In genomic region chr13:114140131-114140908, GRCh38 we compare ENCODE assay signal across 10 cellular contexts. TPM values are rescaled to one million over a fixed set of nuclear protein-coding genes. Genes with fewer than 3 reads are reported as not detected.
DNase-seq lines count a peak whose midpoint lies in the region; ATAC-seq, FAIRE-seq and TF ChIP-seq lines count a peak whose summit lies in the region.
"Had no signal": no experiment of that assay in that cellular context is flagged by ENCODE, and none has a peak within 500 bp of the region (broad histone marks: within the 10 kb centered on the region; RNA-seq: fewer than 3 reads in every experiment).

No MANE protein-coding gene starts in this region.

- H3K27ac Mint-ChIP-seq in activated CD8-positive, alpha-beta T cell treated with anti-CD3 and anti-CD28 coated beads for 36 hours, result no peak overlapping the region
- no peak overlapping the region for H3K27ac Mint-ChIP-seq in naive thymus-derived CD8-positive, alpha-beta T cell
- H3K27ac Mint-ChIP-seq in GM23338, result no peak overlapping the region

- intact Hi-C loops in activated CD8-positive, alpha-beta T cell treated with anti-CD3 and anti-CD28 coated beads for 36 hours (cut with micrococcal nuclease), result loop anchor here (5.0 kb wide), 1 partner anchor 87 kb away; no protein-coding TSS in a partner anchor

- no peak overlapping the region for H3K27ac ChIP-seq in GM23338 (ENCODE audit: low read depth)
- H3K27ac ChIP-seq: pancreas had no signal

- no peaks in the 10 kb centered on the region for H3K9me2 ChIP-seq in GM23338 (ENCODE audit: insufficient read depth)

- H3K27me3 Mint-ChIP-seq in activated CD8-positive, alpha-beta T cell treated with anti-CD3 and anti-CD28 coated beads for 36 hours, result no peaks in the 10 kb centered on the region
- H3K27me3 Mint-ChIP-seq in naive thymus-derived CD8-positive, alpha-beta T cell, result no peaks in the 10 kb centered on the region
- peaks cover 8% of the 10 kb centered on the region for H3K27me3 Mint-ChIP-seq in GM23338 (ENCODE audit: insufficient read depth, low read depth, poor library complexity)

- H3K4me1 Mint-ChIP-seq in activated CD8-positive, alpha-beta T cell treated with anti-CD3 and anti-CD28 coated beads for 36 hours (ENCODE audit: low read depth), result peaks cover 9% of the 10 kb centered on the region
- peaks cover 10 to 30% (median 25%) of the 10 kb centered on the region in 4 donors for H3K4me1 Mint-ChIP-seq in naive thymus-derived CD8-positive, alpha-beta T cell
- peaks cover 2% of the 10 kb centered on the region; the same call in 1 of the 3 replicates for H3K4me1 Mint-ChIP-seq in GM23338

- no peaks in the 10 kb centered on the region for H3K4me1 ChIP-seq in GM23338 (ENCODE audit: insufficient read depth)

- peaks cover 2% of the 10 kb centered on the region for H3K9me3 Mint-ChIP-seq in activated CD8-positive, alpha-beta T cell treated with anti-CD3 and anti-CD28 coated beads for 36 hours
- peaks cover 0 to 2% (median 0%) of the 10 kb centered on the region in 9 donors for H3K9me3 Mint-ChIP-seq in naive thymus-derived CD8-positive, alpha-beta T cell
- peaks cover 7% of the 10 kb centered on the region; the same call in 2 of the 3 replicates for H3K9me3 Mint-ChIP-seq in GM23338

- H3K79me2 ChIP-seq in GM23338 (replicated peaks; ENCODE audit: insufficient read depth), result no peaks in the 10 kb centered on the region

- no peak overlapping the region for H3K4me2 ChIP-seq in GM23338

- no peaks in the 10 kb centered on the region; the same call in 1 of the 2 replicates for H3K36me3 ChIP-seq in GM23338 (ENCODE audit: insufficient read depth)
- H3K36me3 ChIP-seq: pancreas had no signal

- H3K4me3 ChIP-seq in Jurkat, Clone E6-1 (ENCODE audit: low read length), result peak overlapping the region; percentile 41
- H3K4me3 ChIP-seq in GM23338, result no peak overlapping the region
- H3K4me3 ChIP-seq: pancreas had no signal

- H3K27me3 ChIP-seq in GM23338 (ENCODE audit: insufficient read depth), result no peaks in the 10 kb centered on the region
- H3K27me3 ChIP-seq: pancreas had no signal

- no peak overlapping the region for H2AFZ ChIP-seq in GM23338

- peak; percentile 12 for ATAC-seq in activated CD8-positive, alpha-beta T cell treated with anti-CD3 and anti-CD28 coated beads for 36 hours
- ATAC-seq in naive thymus-derived CD8-positive, alpha-beta T cell, result peak; percentile 15 to 29
- ATAC-seq in GM23338, result no peak
- ATAC-seq in GM18858 (IDR thresholded peaks at IDR 0.05; ENCODE audit: unreplicated experiment), result no peak
- ATAC-seq: pancreas, Right ventricle myocardium inferior had no signal

- no peak for DNase-seq in GM18507 (ENCODE audit: extremely low spot score, insufficient read length, low read depth)
- peak; percentile 76 for DNase-seq in Jurkat, Clone E6-1 (ENCODE audit: low read depth, low spot score)
- DNase-seq in activated CD8-positive, alpha-beta T cell treated with anti-CD3 and anti-CD28 coated beads for 36 hours, result peak; percentile 74
- DNase-seq in naive thymus-derived CD8-positive, alpha-beta T cell, result peak in 9 of 10 donors; percentile 38 to 79 (median 67)
- no peak for DNase-seq in GF-D8 (lab: John Stamatoyannopoulos, UW)
- DNase-seq in GM23338 (ENCODE audit: low spot score), result no peak
- DNase-seq: NCI-H1048 had no signal

- CTCF ChIA-PET in activated CD8-positive, alpha-beta T cell treated with anti-CD3 and anti-CD28 coated beads for 36 hours (lab: Charles Lee), result interaction anchor here (0.7 to 1.3 kb wide), 3 partner anchors 10 to 86 kb away, joined by 3 to 5 read pairs (median 3); no protein-coding TSS in a partner anchor

- H3F3A ChIP-seq in GM23338 (replicated peaks; ENCODE audit: low read depth), result no peaks in the 10 kb centered on the region; the same call in 1 of the 2 replicates

- no peaks in the 10 kb centered on the region for H4K20me1 ChIP-seq in GM23338 (replicated peaks; ENCODE audit: insufficient read depth)

- H3K4me3 Mint-ChIP-seq in activated CD8-positive, alpha-beta T cell treated with anti-CD3 and anti-CD28 coated beads for 36 hours, result no peak overlapping the region
- H3K4me3 Mint-ChIP-seq in naive thymus-derived CD8-positive, alpha-beta T cell, result no peak overlapping the region
- no peak overlapping the region for H3K4me3 Mint-ChIP-seq in GM23338

- peak; percentile 24 for FAIRE-seq in GM18507 (lab: Jason Lieb, UNC)
- FAIRE-seq: pancreas had no signal

- no peak for TF ChIP-seq CTCF in activated CD8-positive, alpha-beta T cell treated with anti-CD3 and anti-CD28 coated beads for 36 hours (IDR thresholded peaks at IDR 0.05)
- no peak for TF ChIP-seq CTCF in GM23338 (conservative IDR thresholded peaks at IDR 0.05; ENCODE audit: low read depth in 2 of 2)

- H3K36me3 Mint-ChIP-seq in activated CD8-positive, alpha-beta T cell treated with anti-CD3 and anti-CD28 coated beads for 36 hours (ENCODE audit: low read depth), result no peaks in the 10 kb centered on the region
- H3K36me3 Mint-ChIP-seq in naive thymus-derived CD8-positive, alpha-beta T cell, result no peaks in the 10 kb centered on the region
- H3K36me3 Mint-ChIP-seq in GM23338 (ENCODE audit: low read depth), result peaks cover 3% of the 10 kb centered on the region; the same call in 1 of the 3 replicates

- POLR2A ChIA-PET in activated CD8-positive, alpha-beta T cell treated with anti-CD3 and anti-CD28 coated beads for 36 hours (lab: Charles Lee), result interaction anchor here (1.0 to 1.9 kb wide), 10 partner anchors 9 to 88 kb away, joined by 3 to 18 read pairs (median 5); no protein-coding TSS in a partner anchor
- POLR2A ChIA-PET in naive thymus-derived CD8-positive, alpha-beta T cell (lab: Charles Lee), result interaction anchor here (0.6 to 2.1 kb wide), 25 partner anchors 8 to 141 kb away, joined by 3 to 100 read pairs (median 4); partner anchors contain the start of genes CDC16, RASA3 and UPF3A

TF ChIP-seq in GM23338, 12 proteins besides CTCF, POLR2A, EP300 and RAD21 (continues in another document):
- TF ChIP-seq ZNF331 (CRISPR knock-in tag; IDR thresholded peaks at IDR 0.05; ENCODE audit: low read depth) (no peak), NANOG (IDR thresholded peaks at IDR 0.05; ENCODE audit: borderline replicate concordance) (no peak), JUNB (IDR thresholded peaks at IDR 0.05; ENCODE audit: unreplicated experiment) (no peak), POLR2AphosphoS5 (IDR thresholded peaks at IDR 0.05; ENCODE audit: low read depth) (no peak), STAT1 (IDR thresholded peaks at IDR 0.05; ENCODE audit: unreplicated experiment) (no peak), ETS1 (IDR thresholded peaks at IDR 0.05) (no peak), EZH2phosphoT487 (IDR thresholded peaks at IDR 0.05; ENCODE audit: unreplicated experiment) (no peak)
- TF ChIP-seq, protein P1, sequence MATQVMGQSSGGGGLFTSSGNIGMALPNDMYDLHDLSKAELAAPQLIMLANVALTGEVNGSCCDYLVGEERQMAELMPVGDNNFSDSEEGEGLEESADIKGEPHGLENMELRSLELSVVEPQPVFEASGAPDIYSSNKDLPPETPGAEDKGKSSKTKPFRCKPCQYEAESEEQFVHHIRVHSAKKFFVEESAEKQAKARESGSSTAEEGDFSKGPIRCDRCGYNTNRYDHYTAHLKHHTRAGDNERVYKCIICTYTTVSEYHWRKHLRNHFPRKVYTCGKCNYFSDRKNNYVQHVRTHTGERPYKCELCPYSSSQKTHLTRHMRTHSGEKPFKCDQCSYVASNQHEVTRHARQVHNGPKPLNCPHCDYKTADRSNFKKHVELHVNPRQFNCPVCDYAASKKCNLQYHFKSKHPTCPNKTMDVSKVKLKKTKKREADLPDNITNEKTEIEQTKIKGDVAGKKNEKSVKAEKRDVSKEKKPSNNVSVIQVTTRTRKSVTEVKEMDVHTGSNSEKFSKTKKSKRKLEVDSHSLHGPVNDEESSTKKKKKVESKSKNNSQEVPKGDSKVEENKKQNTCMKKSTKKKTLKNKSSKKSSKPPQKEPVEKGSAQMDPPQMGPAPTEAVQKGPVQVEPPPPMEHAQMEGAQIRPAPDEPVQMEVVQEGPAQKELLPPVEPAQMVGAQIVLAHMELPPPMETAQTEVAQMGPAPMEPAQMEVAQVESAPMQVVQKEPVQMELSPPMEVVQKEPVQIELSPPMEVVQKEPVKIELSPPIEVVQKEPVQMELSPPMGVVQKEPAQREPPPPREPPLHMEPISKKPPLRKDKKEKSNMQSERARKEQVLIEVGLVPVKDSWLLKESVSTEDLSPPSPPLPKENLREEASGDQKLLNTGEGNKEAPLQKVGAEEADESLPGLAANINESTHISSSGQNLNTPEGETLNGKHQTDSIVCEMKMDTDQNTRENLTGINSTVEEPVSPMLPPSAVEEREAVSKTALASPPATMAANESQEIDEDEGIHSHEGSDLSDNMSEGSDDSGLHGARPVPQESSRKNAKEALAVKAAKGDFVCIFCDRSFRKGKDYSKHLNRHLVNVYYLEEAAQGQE (IDR thresholded peaks at IDR 0.05; ENCODE audit: unreplicated experiment), result no peak

RNA-seq across cellular contexts. Expression of gene RASA3, which starts 7.9 kb away (rescaled TPM):
- polyA plus RNA-seq in Jurkat, Clone E6-1 (2012; ENCODE audit: insufficient read depth, insufficient read length), result 19.0 TPM
- total RNA-seq in activated CD8-positive, alpha-beta T cell treated with anti-CD3 and anti-CD28 coated beads for 36 hours, result 10 to 100 TPM; 28.9 to 32.3 TPM
- 100 to 1,000 TPM; 194 to 196 TPM for total RNA-seq in naive thymus-derived CD8-positive, alpha-beta T cell
- polyA plus RNA-seq in naive thymus-derived CD8-positive, alpha-beta T cell, result 100 to 1,000 TPM in 2 of 3 donors, 10 to 100 TPM in 1; 62.2 to 169 (median 105) TPM
- total RNA-seq in GM23338 (2014; rRNA removed; shearing (Covaris generic)), result 18.7 and 20.7 TPM in 2 replicates
- 11.2 and 11.7 TPM in 2 replicates for polyA plus RNA-seq in GM23338 (2016; fragmentation: Nextera tagmentation; extraction: Ambion mirVana)

RNA-seq across cellular contexts. Expression of gene CFAP97D2, which starts 38.7 kb away (rescaled TPM):
- polyA plus RNA-seq in Jurkat, Clone E6-1 (2012; ENCODE audit: insufficient read depth, insufficient read length), result not detected
- not detected for total RNA-seq in activated CD8-positive, alpha-beta T cell treated with anti-CD3 and anti-CD28 coated beads for 36 hours
- 1 to 10 TPM; 1.5 to 2.0 TPM for total RNA-seq in naive thymus-derived CD8-positive, alpha-beta T cell
- 1 to 10 TPM; 2.6 to 4.8 (median 3.7) TPM for polyA plus RNA-seq in naive thymus-derived CD8-positive, alpha-beta T cell
- total RNA-seq in GM23338 (2014; rRNA removed; shearing (Covaris generic)), result not detected in 2 replicates
- polyA plus RNA-seq in GM23338 (2016; fragmentation: Nextera tagmentation; extraction: Ambion mirVana), result not detected in 2 replicates
- total RNA-seq: Right ventricle myocardium inferior had no signal

Comparison
In these comparisons a context has a peak if more than half of its experiments do, and no peak if none do; other contexts are left out.
1. DNase-seq: peak in Jurkat, Clone E6-1 (single experiment), activated CD8-positive, alpha-beta T cell treated with anti-CD3 and anti-CD28 coated beads for 36 hours (single experiment) and naive thymus-derived CD8-positive, alpha-beta T cell (9 of 10); none in GM18507 (single experiment), GF-D8 (single experiment) and GM23338 (single experiment).
2. ATAC-seq: peak in activated CD8-positive, alpha-beta T cell treated with anti-CD3 and anti-CD28 coated beads for 36 hours (single experiment) and naive thymus-derived CD8-positive, alpha-beta T cell (2 of 2); none in GM23338 (single experiment) and GM18858 (single experiment).